In genomic region chr16:15396948-15397594, GRCh38 we compare ENCODE assay signal across 1 cellular context.
A peak's percentile ranks its signal among the peaks of the same experiment; 100 is the strongest.
TF ChIP-seq lines count a peak whose summit lies in the region.

No MANE protein-coding gene starts in this region.

TF ChIP-seq in HepG2, 621 proteins besides CTCF, POLR2A, EP300 and RAD21 (continued from another document):
- TF ChIP-seq, protein P1, sequence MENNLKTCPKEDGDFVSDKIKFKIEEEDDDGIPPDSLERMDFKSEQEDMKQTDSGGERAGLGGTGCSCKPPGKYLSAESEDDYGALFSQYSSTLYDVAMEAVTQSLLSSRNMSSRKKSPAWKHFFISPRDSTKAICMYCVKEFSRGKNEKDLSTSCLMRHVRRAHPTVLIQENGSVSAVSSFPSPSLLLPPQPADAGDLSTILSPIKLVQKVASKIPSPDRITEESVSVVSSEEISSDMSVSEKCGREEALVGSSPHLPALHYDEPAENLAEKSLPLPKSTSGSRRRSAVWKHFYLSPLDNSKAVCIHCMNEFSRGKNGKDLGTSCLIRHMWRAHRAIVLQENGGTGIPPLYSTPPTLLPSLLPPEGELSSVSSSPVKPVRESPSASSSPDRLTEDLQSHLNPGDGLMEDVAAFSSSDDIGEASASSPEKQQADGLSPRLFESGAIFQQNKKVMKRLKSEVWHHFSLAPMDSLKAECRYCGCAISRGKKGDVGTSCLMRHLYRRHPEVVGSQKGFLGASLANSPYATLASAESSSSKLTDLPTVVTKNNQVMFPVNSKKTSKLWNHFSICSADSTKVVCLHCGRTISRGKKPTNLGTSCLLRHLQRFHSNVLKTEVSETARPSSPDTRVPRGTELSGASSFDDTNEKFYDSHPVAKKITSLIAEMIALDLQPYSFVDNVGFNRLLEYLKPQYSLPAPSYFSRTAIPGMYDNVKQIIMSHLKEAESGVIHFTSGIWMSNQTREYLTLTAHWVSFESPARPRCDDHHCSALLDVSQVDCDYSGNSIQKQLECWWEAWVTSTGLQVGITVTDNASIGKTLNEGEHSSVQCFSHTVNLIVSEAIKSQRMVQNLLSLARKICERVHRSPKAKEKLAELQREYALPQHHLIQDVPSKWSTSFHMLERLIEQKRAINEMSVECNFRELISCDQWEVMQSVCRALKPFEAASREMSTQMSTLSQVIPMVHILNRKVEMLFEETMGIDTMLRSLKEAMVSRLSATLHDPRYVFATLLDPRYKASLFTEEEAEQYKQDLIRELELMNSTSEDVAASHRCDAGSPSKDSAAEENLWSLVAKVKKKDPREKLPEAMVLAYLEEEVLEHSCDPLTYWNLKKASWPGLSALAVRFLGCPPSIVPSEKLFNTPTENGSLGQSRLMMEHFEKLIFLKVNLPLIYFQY (CRISPR knock-in tag; IDR thresholded peaks at IDR 0.05; ENCODE audit: borderline replicate concordance): no peak
- TF ChIP-seq ZNF800 (CRISPR knock-in tag; IDR thresholded peaks at IDR 0.05) (peak; percentile 16; the same call in 1 of the 2 replicates), THRA (CRISPR knock-in tag; IDR thresholded peaks at IDR 0.05; ENCODE audit: borderline replicate concordance) (0 out of 2 replicates have a peak, but pooled peaks have one; percentile 13), ZNF775 (CRISPR knock-in tag; IDR thresholded peaks at IDR 0.05; ENCODE audit: borderline replicate concordance) (0 out of 2 replicates have a peak, but pooled peaks have one; percentile 69), RXRB (CRISPR knock-in tag; IDR thresholded peaks at IDR 0.05; ENCODE audit: borderline replicate concordance) (0 out of 2 replicates have a peak, but pooled peaks have one; percentile 1), CAMTA2 (CRISPR knock-in tag; IDR thresholded peaks at IDR 0.05; ENCODE audit: borderline replicate concordance) (peak; percentile 13; the same call in 1 of the 2 replicates), EHMT2 (IDR thresholded peaks at IDR 0.05; ENCODE audit: borderline replicate concordance, low read depth, low read length) (no peak), ZMYM4 (CRISPR knock-in tag; IDR thresholded peaks at IDR 0.05) (peak; percentile 10; the same call in 1 of the 2 replicates), ZKSCAN8 (CRISPR knock-in tag; IDR thresholded peaks at IDR 0.05; ENCODE audit: borderline replicate concordance) (no peak), ZBTB4 (CRISPR knock-in tag; IDR thresholded peaks at IDR 0.05; ENCODE audit: borderline replicate concordance) (0 out of 2 replicates have a peak, but pooled peaks have one; percentile 46), SRY (CRISPR knock-in tag; IDR thresholded peaks at IDR 0.05) (peak; percentile 54; the same call in 1 of the 2 replicates), ZFX (CRISPR knock-in tag; IDR thresholded peaks at IDR 0.05; ENCODE audit: low read depth) (no peak; the same call in 1 of the 2 replicates), SOX13 (IDR thresholded peaks at IDR 0.05) (no peak), SOX13 (CRISPR knock-in tag; conservative IDR thresholded peaks at IDR 0.05 in 1 of 2, IDR thresholded peaks at IDR 0.05 in 1 of 2) (no peak), GLI4 (CRISPR knock-in tag; IDR thresholded peaks at IDR 0.05; ENCODE audit: borderline replicate concordance) (0 out of 2 replicates have a peak, but pooled peaks have one; percentile 4), KMT2A (CRISPR knock-in tag; IDR thresholded peaks at IDR 0.05) (no peak; the same call in 1 of the 2 replicates), ZNF777 (CRISPR knock-in tag; IDR thresholded peaks at IDR 0.05) (0 out of 2 replicates have a peak, but pooled peaks have one; percentile 29), ZNF704 (CRISPR knock-in tag; IDR thresholded peaks at IDR 0.05; ENCODE audit: borderline replicate concordance) (0 out of 2 replicates have a peak, but pooled peaks have one; percentile 24), HMGA1 (CRISPR knock-in tag; conservative IDR thresholded peaks at IDR 0.05) (no peak), ZNF317 (CRISPR knock-in tag; IDR thresholded peaks at IDR 0.05) (no peak), ZNF543 (CRISPR knock-in tag; IDR thresholded peaks at IDR 0.05) (peak; percentile 60; the same call in 1 of the 2 replicates), ZNF446 (CRISPR knock-in tag; IDR thresholded peaks at IDR 0.05) (no peak)
- TF ChIP-seq, protein P2, sequence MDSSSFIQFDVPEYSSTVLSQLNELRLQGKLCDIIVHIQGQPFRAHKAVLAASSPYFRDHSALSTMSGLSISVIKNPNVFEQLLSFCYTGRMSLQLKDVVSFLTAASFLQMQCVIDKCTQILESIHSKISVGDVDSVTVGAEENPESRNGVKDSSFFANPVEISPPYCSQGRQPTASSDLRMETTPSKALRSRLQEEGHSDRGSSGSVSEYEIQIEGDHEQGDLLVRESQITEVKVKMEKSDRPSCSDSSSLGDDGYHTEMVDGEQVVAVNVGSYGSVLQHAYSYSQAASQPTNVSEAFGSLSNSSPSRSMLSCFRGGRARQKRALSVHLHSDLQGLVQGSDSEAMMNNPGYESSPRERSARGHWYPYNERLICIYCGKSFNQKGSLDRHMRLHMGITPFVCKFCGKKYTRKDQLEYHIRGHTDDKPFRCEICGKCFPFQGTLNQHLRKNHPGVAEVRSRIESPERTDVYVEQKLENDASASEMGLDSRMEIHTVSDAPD (CRISPR knock-in tag; IDR thresholded peaks at IDR 0.05): 0 out of 2 replicates have a peak, but pooled peaks have one; percentile 20
- TF ChIP-seq, protein P3, sequence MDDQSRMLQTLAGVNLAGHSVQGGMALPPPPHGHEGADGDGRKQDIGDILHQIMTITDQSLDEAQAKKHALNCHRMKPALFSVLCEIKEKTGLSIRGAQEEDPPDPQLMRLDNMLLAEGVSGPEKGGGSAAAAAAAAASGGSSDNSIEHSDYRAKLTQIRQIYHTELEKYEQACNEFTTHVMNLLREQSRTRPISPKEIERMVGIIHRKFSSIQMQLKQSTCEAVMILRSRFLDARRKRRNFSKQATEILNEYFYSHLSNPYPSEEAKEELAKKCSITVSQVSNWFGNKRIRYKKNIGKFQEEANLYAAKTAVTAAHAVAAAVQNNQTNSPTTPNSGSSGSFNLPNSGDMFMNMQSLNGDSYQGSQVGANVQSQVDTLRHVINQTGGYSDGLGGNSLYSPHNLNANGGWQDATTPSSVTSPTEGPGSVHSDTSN (CRISPR knock-in tag; IDR thresholded peaks at IDR 0.05; ENCODE audit: borderline replicate concordance): no peak
